In the genomic region with DNA sequence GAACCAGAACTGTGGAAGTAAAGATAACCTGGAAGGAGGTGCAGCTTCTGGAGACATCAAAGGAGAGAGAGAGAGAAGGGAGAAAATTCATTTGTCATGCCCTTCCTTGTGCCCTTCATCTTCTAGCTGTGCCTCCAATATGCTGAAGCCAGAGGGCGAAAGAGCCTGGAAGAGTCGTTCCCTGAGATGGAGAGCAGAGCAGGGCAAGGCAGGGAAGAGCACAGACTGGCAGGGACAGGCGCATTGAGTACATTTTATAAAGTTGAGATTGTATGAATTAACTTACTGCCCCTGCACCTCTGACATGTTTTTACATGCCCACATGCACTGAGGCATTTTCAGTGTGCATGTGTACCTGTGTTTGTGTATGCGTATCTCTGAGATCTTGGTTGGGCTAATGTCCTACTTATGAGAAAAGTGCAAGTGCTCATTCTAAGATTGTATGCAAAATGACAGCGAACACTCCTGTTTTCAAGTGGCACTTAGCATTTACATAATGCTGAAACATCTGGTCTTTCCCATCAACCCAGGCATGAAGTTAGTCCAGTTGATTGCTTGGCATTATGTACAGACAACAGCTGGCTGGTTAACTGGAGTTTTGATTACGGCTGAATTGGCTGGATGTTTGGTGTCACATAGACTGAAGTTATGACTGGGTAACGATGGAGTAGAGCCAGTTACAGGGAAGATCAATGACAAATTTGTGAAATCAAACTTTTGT, we compare ENCODE assay signal across 11 cellular contexts. TPM values are rescaled to one million over a fixed set of nuclear protein-coding genes. Genes with fewer than 3 reads are reported as not detected.
DNase-seq lines count a peak whose midpoint lies in the region; ATAC-seq, FAIRE-seq and TF ChIP-seq lines count a peak whose summit lies in the region.
"Had no signal": no experiment of that assay in that cellular context is flagged by ENCODE, and none has a peak within 500 bp of the region (broad histone marks: within the 10 kb centered on the region; RNA-seq: fewer than 3 reads in every experiment).

No MANE protein-coding gene starts in this region.

- H3K36me3 ChIP-seq in bronchial epithelial cell (ENCODE audit: control insufficient read depth, insufficient read depth, low read length): no peaks in the 10 kb centered on the region

- FAIRE-seq in bronchial epithelial cell (lab: Jason Lieb, UNC): no peak

- peak; percentile 53 for TF ChIP-seq CTCF in bronchial epithelial cell (IDR thresholded peaks at IDR 0.05; ENCODE audit: insufficient read depth, low read length, severe bottlenecking)
- no peak for TF ChIP-seq CTCF in dorsolateral prefrontal cortex (IDR thresholded peaks at IDR 0.05 in 54 of 56, conservative IDR thresholded peaks at IDR 0.05 in 2 of 56; ENCODE audit: low read depth in 1 of 56, partially characterized antibody in 56 of 56)

- peak overlapping the region in 1 of 2 donors; percentile 4 for H3K27ac Mint-ChIP-seq in activated naive CD4-positive, alpha-beta T cell treated with anti-CD3 and anti-CD28 coated beads, Interleukin-2, amount 50 U/mL, for 72 hours
- H3K27ac Mint-ChIP-seq: activated CD4-positive, alpha-beta T cell treated with anti-CD3 and anti-CD28 coated beads, Interleukin-2, amount 10 ng/mL, durations not matched to agents 7 days and 5 days; activated naive CD8-positive, alpha-beta T cell had no signal

- H3K27ac ChIP-seq in dorsolateral prefrontal cortex: no peak overlapping the region
- H3K27ac ChIP-seq: SK-N-MC had no signal

- DNase-seq in DMS79 (lab: John Stamatoyannopoulos, UW) (peak; percentile 98), NCI-H187 treated with DMSO at 0.1 percent for 48 hours (lab: John Stamatoyannopoulos, UW) (peak; percentile 81), bronchial epithelial cell (ENCODE audit: low read depth) (peak; percentile 60), myocyte (ENCODE audit: low read depth) (peak; percentile 51), T-helper 9 cell (no peak), inferior parietal cortex (ENCODE audit: extremely low spot score) (no peak), dorsolateral prefrontal cortex (no peak)
- no peak for DNase-seq in activated naive CD4-positive, alpha-beta T cell treated with anti-CD3 and anti-CD28 coated beads, Interleukin-2, amount 50 U/mL, for 72 hours (ENCODE audit: low spot score in 2 of 2)
- DNase-seq: activated CD4-positive, alpha-beta T cell treated with anti-CD3 and anti-CD28 coated beads, Interleukin-2, amount 10 ng/mL, durations not matched to agents 7 days and 5 days had no signal

- peaks cover 0 to 4% of the 10 kb centered on the region in 2 donors for H3K36me3 Mint-ChIP-seq in activated naive CD4-positive, alpha-beta T cell treated with anti-CD3 and anti-CD28 coated beads, Interleukin-2, amount 50 U/mL, for 72 hours
- H3K36me3 Mint-ChIP-seq: activated naive CD8-positive, alpha-beta T cell had no signal

- H3K9me3 Mint-ChIP-seq in activated naive CD4-positive, alpha-beta T cell treated with anti-CD3 and anti-CD28 coated beads, Interleukin-2, amount 50 U/mL, for 72 hours: peaks cover 3 to 4% of the 10 kb centered on the region in 2 donors
- H3K9me3 Mint-ChIP-seq: activated CD4-positive, alpha-beta T cell treated with anti-CD3 and anti-CD28 coated beads, Interleukin-2, amount 10 ng/mL, durations not matched to agents 7 days and 5 days had no signal

- H3K27me3 ChIP-seq in bronchial epithelial cell (ENCODE audit: control insufficient read depth, insufficient read depth, low read length) (no peaks in the 10 kb centered on the region), dorsolateral prefrontal cortex (no peaks in the 10 kb centered on the region)

- no peak for ATAC-seq in activated naive CD4-positive, alpha-beta T cell treated with anti-CD3 and anti-CD28 coated beads, Interleukin-2, amount 50 U/mL, for 72 hours

- H3K4me3 ChIP-seq in bronchial epithelial cell (ENCODE audit: low read depth, low read length) (no peak overlapping the region), dorsolateral prefrontal cortex (no peak overlapping the region)
- H3K4me3 ChIP-seq: SK-N-MC had no signal

- intact Hi-C loops in dorsolateral prefrontal cortex (cut with DNase I): no loop called here

RNA-seq across cellular contexts. Expression of gene MMADHC, which starts 23.7 kb away (rescaled TPM):
- total RNA-seq in bronchial epithelial cell: 155 and 195 TPM in 2 replicates
- 176 and 182 TPM in 2 replicates for total RNA-seq in myocyte
- polyA plus RNA-seq in myocyte (2012): 89.8 TPM
- total RNA-seq in activated naive CD4-positive, alpha-beta T cell treated with anti-CD3 and anti-CD28 coated beads, Interleukin-2, amount 50 U/mL, for 72 hours: 100 to 1,000 TPM; 112 to 167 TPM
- total RNA-seq in dorsolateral prefrontal cortex: 10 to 100 TPM; 27.6 to 60.1 (median 44.0) TPM

Comparison
In these comparisons a context has a peak if more than half of its experiments do, and no peak if none do; other contexts are left out.
1. DNase-seq: peak in DMS79 (single experiment), NCI-H187 treated with DMSO at 0.1 percent for 48 hours (single experiment), bronchial epithelial cell (single experiment) and myocyte (single experiment); none in activated naive CD4-positive, alpha-beta T cell treated with anti-CD3 and anti-CD28 coated beads, Interleukin-2, amount 50 U/mL, for 72 hours (0 of 2), T-helper 9 cell (single experiment), inferior parietal cortex (single experiment) and dorsolateral prefrontal cortex (0 of 10).